In genomic region chr17:81863833-81864768, GRCh38 we compare ENCODE assay signal across 13 cellular contexts. TPM values are rescaled to one million over a fixed set of nuclear protein-coding genes. Genes with fewer than 3 reads are reported as not detected.
DNase-seq lines count a peak whose midpoint lies in the region; FAIRE-seq and TF ChIP-seq lines count a peak whose summit lies in the region.
"Had no signal": no experiment of that assay in that cellular context is flagged by ENCODE, and none has a peak within 500 bp of the region (broad histone marks: within the 10 kb centered on the region; RNA-seq: fewer than 3 reads in every experiment).

No MANE protein-coding gene starts in this region.

- FAIRE-seq in GM12892 (lab: Jason Lieb, UNC): no peak

- no peaks in the 10 kb centered on the region for H4K20me1 ChIP-seq in OCI-LY1 (ENCODE audit: insufficient read depth, low read length)
- H4K20me1 ChIP-seq in osteoblast (ENCODE audit: insufficient read depth, low read length): peaks cover 43% of the 10 kb centered on the region

- H3K4me3 ChIP-seq in OCI-LY1 (ENCODE audit: low read depth, low read length, poor library complexity, severe bottlenecking) (no peak overlapping the region), duodenal mucosa (ENCODE audit: low read depth in 1 of 2, low read length in 2 of 2) (peak overlapping the region; percentile 11 to 41), osteoblast (ENCODE audit: insufficient read depth, low read length) (no peak overlapping the region)
- H3K4me3 ChIP-seq: colonic mucosa had no signal

- no peaks in the 10 kb centered on the region for H3K9me2 ChIP-seq in OCI-LY1 (ENCODE audit: low read depth, low read length)

- TF ChIP-seq POLR2A in GM12892 (IDR thresholded peaks at IDR 0.05; ENCODE audit: low read depth, low read length): peak; percentile 39; the same call in 1 of the 2 replicates

- H3K9ac ChIP-seq in OCI-LY1 (ENCODE audit: low read length): no peak overlapping the region; the same call in 1 of the 2 replicates
- peak overlapping the region; percentile 0 to 84 for H3K9ac ChIP-seq in duodenal mucosa (ENCODE audit: low read depth in 1 of 2, low read length in 2 of 2)

- H3F3A ChIP-seq in OCI-LY1 (ENCODE audit: insufficient read depth, low read length): no peaks in the 10 kb centered on the region

- H3K27ac ChIP-seq in OCI-LY1 (ENCODE audit: low read depth, low read length, poor library complexity, severe bottlenecking): peak overlapping the region; percentile 36
- H3K27ac ChIP-seq in duodenal mucosa (ENCODE audit: low read depth, low read length): peak overlapping the region; percentile 63
- peak overlapping the region; percentile 14 for H3K27ac ChIP-seq in osteoblast (ENCODE audit: low read depth, low read length)

- H3K4me1 ChIP-seq in OCI-LY1 (ENCODE audit: insufficient read depth, low read length, severe bottlenecking): peaks cover 64% of the 10 kb centered on the region
- H3K4me1 ChIP-seq in duodenal mucosa (ENCODE audit: control insufficient read depth in 1 of 2, insufficient read depth in 2 of 2, low read length in 2 of 2): peaks cover 67 to 82% of the 10 kb centered on the region in 2 donors
- H3K4me1 ChIP-seq in osteoblast (ENCODE audit: insufficient read depth, low read length): peaks cover 27% of the 10 kb centered on the region

- H3K79me2 ChIP-seq in OCI-LY1 (ENCODE audit: insufficient read depth, low read length): peaks cover 15% of the 10 kb centered on the region
- H3K79me2 ChIP-seq in osteoblast (ENCODE audit: insufficient read depth, low read length): peaks cover 64% of the 10 kb centered on the region

- DNase-seq in GM12892 (ENCODE audit: insufficient read length) (no peak), osteoblast (ENCODE audit: insufficient read length, low spot score, missing footprints) (peak; percentile 41), NCI-H2196 (lab: John Stamatoyannopoulos, UW; ENCODE audit: unreplicated experiment) (no peak), DMS114 treated with DMSO at 0.1 percent for 48 hours (lab: John Stamatoyannopoulos, UW; ENCODE audit: unreplicated experiment) (no peak)
- DNase-seq in stimulated activated CD4-positive, alpha-beta T cell treated with anti-CD3 and anti-CD28 coated beads, Interleukin-4, amount 100 ng/mL, for 4 hours: no peak
- DNase-seq in activated CD4-positive, alpha-beta T cell treated with anti-CD3 and anti-CD28 coated beads for 1 hour: no peak
- DNase-seq: colonic mucosa, EL, HCEC 1CT had no signal

- peak overlapping the region; percentile 18; the same call in 1 of the 2 replicates for H3K4me2 ChIP-seq in OCI-LY1 (ENCODE audit: low read length)
- no peak overlapping the region for H3K4me2 ChIP-seq in osteoblast (ENCODE audit: insufficient read depth, low read length)

- H3K9me3 ChIP-seq in OCI-LY1 (ENCODE audit: low read length) (no peaks in the 10 kb centered on the region), duodenal mucosa (ENCODE audit: control insufficient read depth in 1 of 2, low read length in 2 of 2) (no peaks in the 10 kb centered on the region), osteoblast (ENCODE audit: low read depth, low read length) (no peaks in the 10 kb centered on the region)
- H3K9me3 ChIP-seq: colonic mucosa had no signal

- peak; percentile 38; the same call in 1 of the 2 replicates for TF ChIP-seq CTCF in OCI-LY1 (IDR thresholded peaks at IDR 0.05; ENCODE audit: low read length)
- no peak for TF ChIP-seq CTCF in osteoblast (IDR thresholded peaks at IDR 0.05; ENCODE audit: extremely low read depth, low read depth, low read length)

- no peak overlapping the region for H2AFZ ChIP-seq in OCI-LY1 (ENCODE audit: low read length)
- no peak overlapping the region for H2AFZ ChIP-seq in osteoblast (ENCODE audit: low read length)

- H3K36me3 ChIP-seq in OCI-LY1 (ENCODE audit: insufficient read depth, low read length): peaks cover 53% of the 10 kb centered on the region
- H3K36me3 ChIP-seq in duodenal mucosa (ENCODE audit: control insufficient read depth in 1 of 2, insufficient read depth in 2 of 2, low read length in 2 of 2): peaks cover 15 to 23% of the 10 kb centered on the region in 2 donors
- peaks cover 52% of the 10 kb centered on the region for H3K36me3 ChIP-seq in osteoblast (ENCODE audit: insufficient read depth, low read length)
- H3K36me3 ChIP-seq: colonic mucosa had no signal

- H3K27me3 ChIP-seq in OCI-LY1 (ENCODE audit: insufficient read depth, low read length): no peaks in the 10 kb centered on the region
- H3K27me3 ChIP-seq in duodenal mucosa (ENCODE audit: control insufficient read depth in 1 of 2, insufficient read depth in 2 of 2, low read length in 2 of 2): no peaks in the 10 kb centered on the region
- no peaks in the 10 kb centered on the region for H3K27me3 ChIP-seq in osteoblast (ENCODE audit: insufficient read depth, low read length)
- H3K27me3 ChIP-seq: colonic mucosa had no signal

RNA-seq across cellular contexts. Expression of gene P4HB, which starts 3.8 kb away (rescaled TPM):
- 491 TPM for polyA plus RNA-seq in GM12892 (2012; ENCODE audit: missing spikeins)
- total RNA-seq in osteoblast: 1,119 and 1,240 TPM in 2 replicates

RNA-seq across cellular contexts. Expression of gene ARHGDIA, which starts 7.0 kb away (rescaled TPM):
- 97.5 TPM for polyA plus RNA-seq in GM12892 (2012; ENCODE audit: missing spikeins)
- 120 and 133 TPM in 2 replicates for total RNA-seq in osteoblast

RNA-seq across cellular contexts. Expression of gene ALYREF, which starts 27.3 kb away (rescaled TPM):
- polyA plus RNA-seq in GM12892 (2012; ENCODE audit: missing spikeins): 77.6 TPM
- total RNA-seq in osteoblast: 58.0 and 60.1 TPM in 2 replicates

RNA-seq across cellular contexts. Expression of gene ANAPC11, which starts 27.4 kb away (rescaled TPM):
- polyA plus RNA-seq in GM12892 (2012; ENCODE audit: missing spikeins): 116 TPM
- 105 and 123 TPM in 2 replicates for total RNA-seq in osteoblast

RNA-seq across cellular contexts. Expression of gene PPP1R27, which starts 29.3 kb away (rescaled TPM):
- 0.68 TPM for polyA plus RNA-seq in GM12892 (2012; ENCODE audit: missing spikeins)
- total RNA-seq in osteoblast: not detected in 2 replicates
- total RNA-seq: activated CD8-positive, alpha-beta memory T cell treated with anti-CD3 and anti-CD28 coated beads for 36 hours; colonic mucosa; posterior vena cava had no signal

Comparison
In these comparisons a context has a peak if more than half of its experiments do, and no peak if none do; other contexts are left out.
1. H3K4me3 ChIP-seq: peak in duodenal mucosa (2 of 2); none in OCI-LY1 (single experiment) and osteoblast (single experiment).
2. Peak in every context shown above with its lines, with median percentiles within 50 percentile points of each other: H3K27ac ChIP-seq.